In genomic region chr14:105092912-105093425, GRCh38 we compare ENCODE assay signal across 8 cellular contexts. TPM values are rescaled to one million over a fixed set of nuclear protein-coding genes. Genes with fewer than 3 reads are reported as not detected.
DNase-seq lines count a peak whose midpoint lies in the region; ATAC-seq, FAIRE-seq and TF ChIP-seq lines count a peak whose summit lies in the region.

No MANE protein-coding gene starts in this region.

- no peak for ATAC-seq in GM21367 (IDR thresholded peaks at IDR 0.05; ENCODE audit: unreplicated experiment)

- no peak for FAIRE-seq in small intestine (lab: Jason Lieb, UNC)

- H3K27ac ChIP-seq in SK-N-MC (no peak overlapping the region), angular gyrus (ENCODE audit: low read depth, low read length) (peak overlapping the region; percentile 65), hepatocyte (peak overlapping the region; percentile 100), small intestine (ENCODE audit: low read depth in 1 of 2, low read length in 1 of 2) (peak overlapping the region; percentile 93 to 98)

- H3K9me3 ChIP-seq in SK-N-MC (ENCODE audit: low read depth, low read length) (no peaks in the 10 kb centered on the region), hepatocyte (ENCODE audit: low read depth) (no peaks in the 10 kb centered on the region), small intestine (ENCODE audit: control insufficient read depth, low read depth) (no peaks in the 10 kb centered on the region)

- TF ChIP-seq CTCF in hepatocyte (IDR thresholded peaks at IDR 0.05; ENCODE audit: poor library complexity): no peak

- peaks cover 8% of the 10 kb centered on the region for H4K20me1 ChIP-seq in hepatocyte (ENCODE audit: insufficient read depth, poor library complexity, severe bottlenecking)

- WGBS in hepatocyte (ENCODE audit: low lambda C conversion rate, missing lambda C conversion rate): 20% methylated on average over 6 of the region's 46 CpGs
- 2 to 4% (median 2%) methylated on average over 19 to 46 of the region's 46 CpGs for WGBS in small intestine, 3 donors

- H3K4me1 ChIP-seq in hepatocyte (ENCODE audit: insufficient read depth): peaks cover 46% of the 10 kb centered on the region
- H3K4me1 ChIP-seq in small intestine (ENCODE audit: control insufficient read depth in 2 of 2, insufficient read depth in 1 of 2, low read depth in 1 of 2, low read length in 1 of 2): peaks cover 3 to 9% of the 10 kb centered on the region in 2 donors

- no peaks in the 10 kb centered on the region for H3K27me3 ChIP-seq in hepatocyte
- no peaks in the 10 kb centered on the region for H3K27me3 ChIP-seq in small intestine (ENCODE audit: control insufficient read depth in 2 of 2, insufficient read depth in 2 of 2, low read length in 2 of 2)

- TF ChIP-seq POLR2A in erythroblast (IDR thresholded peaks at IDR 0.05; ENCODE audit: low read length): no peak

- H3K36me3 ChIP-seq in SK-N-MC (ENCODE audit: insufficient read depth, low read length) (no peaks in the 10 kb centered on the region), hepatocyte (replicated peaks; ENCODE audit: insufficient read depth, low read depth) (no peaks in the 10 kb centered on the region), small intestine (ENCODE audit: control insufficient read depth in 2 of 2, insufficient read depth in 2 of 2, low read length in 2 of 2) (no peaks in the 10 kb centered on the region)

- DNase-seq in COLO668 (lab: John Stamatoyannopoulos, UW; ENCODE audit: unreplicated experiment): peak; percentile 53
- DNase-seq in H4 (ENCODE audit: low spot score): peak; percentile 37
- no peak for DNase-seq in SK-N-MC (ENCODE audit: low read depth, low spot score)
- DNase-seq in hepatocyte (ENCODE audit: low spot score): peak; percentile 90
- peak; percentile 74 for DNase-seq in small intestine
- no peak for DNase-seq in erythroblast (lab: John Stamatoyannopoulos, UW)

- H3K4me3 ChIP-seq in SK-N-MC: peak overlapping the region; percentile 92
- H3K4me3 ChIP-seq in hepatocyte: peak overlapping the region; percentile 62
- peak overlapping the region; percentile 68 to 71 for H3K4me3 ChIP-seq in small intestine (ENCODE audit: low read depth in 1 of 2, low read length in 2 of 2)

- H2AFZ ChIP-seq in hepatocyte: peak overlapping the region; percentile 58

- peak overlapping the region; percentile 95 for H3K4me2 ChIP-seq in hepatocyte

- H3K79me2 ChIP-seq in hepatocyte: peaks cover 2% of the 10 kb centered on the region

- no peaks in the 10 kb centered on the region for H3K9me2 ChIP-seq in hepatocyte (replicated peaks; ENCODE audit: insufficient read depth)

- H3K9ac ChIP-seq in SK-N-MC (ENCODE audit: insufficient read length): no peak overlapping the region

RNA-seq across cellular contexts. Expression of gene GPR132, which starts 27.7 kb away (rescaled TPM):
- 0.10 TPM in 1 of 2 replicates, not detected in the other for total RNA-seq in H4 (2014; rRNA removed; shearing (Covaris generic))
- 0.24 and 0.83 TPM in 2 replicates for total RNA-seq in hepatocyte
- polyA plus RNA-seq in hepatocyte (0.23 and 0.41 TPM in 2 replicates), small intestine (1 to 10 TPM in 1 of 3 donors, under 1 TPM in 1, not detected in 1; 0.81 to 1.1 TPM)

Comparison
In these comparisons a context has a peak if more than half of its experiments do, and no peak if none do; other contexts are left out.
1. DNase-seq: peak in COLO668 (single experiment), H4 (single experiment), hepatocyte (single experiment) and small intestine (single experiment); none in SK-N-MC (single experiment) and erythroblast (0 of 2).
2. Peak in every context shown above with its lines, with median percentiles within 50 percentile points of each other: H3K4me3 ChIP-seq.